1 cellular context compared by ENCODE assay signal in genomic region chr15:53072077-53072476, GRCh38.
TF ChIP-seq lines count a peak whose summit lies in the region.

No MANE protein-coding gene starts in this region.

TF ChIP-seq in HCT116, 20 proteins besides CTCF, POLR2A, EP300 and RAD21 (continued from another document):
- TF ChIP-seq ZNF274 (IDR thresholded peaks at IDR 0.05; ENCODE audit: low read depth, low read length) (no peak), CBX3 (IDR thresholded peaks at IDR 0.05; ENCODE audit: low read depth) (no peak)
